ENCODE assay signal across 10 cellular contexts in the genomic region with DNA sequence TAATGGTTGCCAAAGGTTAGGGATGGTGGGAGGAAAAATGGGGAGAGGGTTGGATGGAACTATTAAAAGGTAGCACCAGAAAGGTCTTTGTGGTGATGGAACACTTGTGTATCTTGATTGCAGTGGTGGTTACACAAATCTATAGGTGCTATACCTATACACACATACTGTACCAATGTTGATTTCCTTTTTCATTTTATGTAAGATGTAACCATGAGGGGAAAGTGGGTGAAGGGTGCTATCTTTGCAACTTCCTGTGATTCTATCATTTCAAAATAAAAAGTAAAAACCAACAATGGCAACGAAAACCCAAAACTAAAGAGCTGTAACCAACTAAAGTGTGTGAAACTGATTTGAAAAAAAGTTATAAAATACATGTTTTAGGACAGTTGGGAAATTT. TPM values are rescaled to one million over a fixed set of nuclear protein-coding genes. Genes with fewer than 3 reads are reported as not detected.
DNase-seq lines count a peak whose midpoint lies in the region; ATAC-seq and TF ChIP-seq lines count a peak whose summit lies in the region.
"Had no signal": no experiment of that assay in that cellular context is flagged by ENCODE, and none has a peak within 500 bp of the region (broad histone marks: within the 10 kb centered on the region; RNA-seq: fewer than 3 reads in every experiment).

No MANE protein-coding gene starts in this region.

- no peak for TF ChIP-seq CTCF in CD4-positive, alpha-beta T cell (IDR thresholded peaks at IDR 0.05)
- TF ChIP-seq CTCF in HFFc6 (IDR thresholded peaks at IDR 0.05): no peak
- no peak for TF ChIP-seq CTCF in mesothelial cell of epicardium (IDR thresholded peaks at IDR 0.05; ENCODE audit: unreplicated experiment)
- no peak for TF ChIP-seq CTCF in coronary artery (IDR thresholded peaks at IDR 0.05)

- H3K4me3 ChIP-seq in coronary artery: no peak overlapping the region

- H3K27me3 ChIP-seq in CD4-positive, alpha-beta T cell (ENCODE audit: control insufficient read depth, insufficient read depth, low read length): no peaks in the 10 kb centered on the region
- H3K27me3 ChIP-seq: right atrium auricular region, upper lobe of right lung had no signal

- peak overlapping the region; percentile 75 for H3K4me3 Mint-ChIP-seq in CD4-positive, alpha-beta T cell
- H3K4me3 Mint-ChIP-seq in HFFc6 (peak overlapping the region; percentile 98), mesothelial cell of epicardium (peak overlapping the region; percentile 95)
- H3K4me3 Mint-ChIP-seq in activated T-helper 17 cell treated with anti-CD3 and anti-CD28 coated beads, Interleukin-2, amount 50 U/mL, for 72 hours: peak overlapping the region; percentile 65

- DNase-seq in CD4-positive, alpha-beta T cell: no peak
- DNase-seq in HFFc6: no peak
- DNase-seq in mesothelial cell of epicardium (ENCODE audit: low spot score in 2 of 2, unreplicated experiment in 2 of 2): no peak
- DNase-seq in inferior parietal cortex (ENCODE audit: extremely low spot score): no peak
- DNase-seq in AG20443 (ENCODE audit: low spot score): no peak
- DNase-seq in coronary artery (ENCODE audit: low spot score): no peak

- POLR2A ChIA-PET in CD4-positive, alpha-beta T cell (lab: Charles Lee): interaction anchor here (1.3 kb wide), 1 partner anchor 137 kb away, joined by 5 read pairs; no protein-coding TSS in a partner anchor

- H3K27ac Mint-ChIP-seq in CD4-positive, alpha-beta T cell: no peak overlapping the region
- H3K27ac Mint-ChIP-seq in HFFc6 (peak overlapping the region; percentile 88), mesothelial cell of epicardium (peak overlapping the region; percentile 97)
- no peak overlapping the region for H3K27ac Mint-ChIP-seq in activated T-helper 17 cell treated with anti-CD3 and anti-CD28 coated beads, Interleukin-2, amount 50 U/mL, for 72 hours

- H3K27ac ChIP-seq in CD4-positive, alpha-beta T cell (ENCODE audit: low read depth, low read length): no peak overlapping the region
- no peak overlapping the region for H3K27ac ChIP-seq in coronary artery
- H3K27ac ChIP-seq: upper lobe of right lung had no signal

- ATAC-seq in CD4-positive, alpha-beta T cell (ENCODE audit: poor library complexity): no peak
- ATAC-seq in activated T-helper 17 cell treated with anti-CD3 and anti-CD28 coated beads, Interleukin-2, amount 50 U/mL, for 72 hours (replicated peaks): no peak
- no peak for ATAC-seq in HG02588 (IDR thresholded peaks at IDR 0.05; ENCODE audit: unreplicated experiment)

- H3K9me3 ChIP-seq in CD4-positive, alpha-beta T cell (ENCODE audit: control insufficient read depth, low read length): peaks cover 38% of the 10 kb centered on the region

- H3K9me3 Mint-ChIP-seq in CD4-positive, alpha-beta T cell: peaks cover 7% of the 10 kb centered on the region
- H3K9me3 Mint-ChIP-seq in HFFc6 (peaks cover 13% of the 10 kb centered on the region), mesothelial cell of epicardium (peaks cover 17% of the 10 kb centered on the region)
- peaks cover 4% of the 10 kb centered on the region for H3K9me3 Mint-ChIP-seq in activated T-helper 17 cell treated with anti-CD3 and anti-CD28 coated beads, Interleukin-2, amount 50 U/mL, for 72 hours

- peaks cover 29% of the 10 kb centered on the region for H3K4me1 Mint-ChIP-seq in CD4-positive, alpha-beta T cell (ENCODE audit: low read depth)
- H3K4me1 Mint-ChIP-seq in HFFc6 (ENCODE audit: low read depth) (peaks cover 22% of the 10 kb centered on the region), mesothelial cell of epicardium (peaks cover 16% of the 10 kb centered on the region)
- H3K4me1 Mint-ChIP-seq in activated T-helper 17 cell treated with anti-CD3 and anti-CD28 coated beads, Interleukin-2, amount 50 U/mL, for 72 hours: no peaks in the 10 kb centered on the region

- no peaks in the 10 kb centered on the region for H3K27me3 Mint-ChIP-seq in CD4-positive, alpha-beta T cell
- 0 out of 2 replicates have a peak, but pooled peaks cover 2% of the 10 kb centered on the region for H3K27me3 Mint-ChIP-seq in HFFc6 (ENCODE audit: insufficient read depth)
- no peaks in the 10 kb centered on the region for H3K27me3 Mint-ChIP-seq in activated T-helper 17 cell treated with anti-CD3 and anti-CD28 coated beads, Interleukin-2, amount 50 U/mL, for 72 hours
- H3K27me3 Mint-ChIP-seq in mesothelial cell of epicardium (ENCODE audit: low read depth): no peaks in the 10 kb centered on the region

- intact Hi-C loops in CD4-positive, alpha-beta T cell (cut with DNase I, micrococcal nuclease): loop anchor here in 1 of 2 experiments (10.0 kb wide), 1 partner anchor 77 kb away; the partner anchor contains the start of gene ZNF501

- CTCF ChIA-PET in CD4-positive, alpha-beta T cell (lab: Charles Lee): no interaction called here

- H3K36me3 Mint-ChIP-seq in CD4-positive, alpha-beta T cell (ENCODE audit: low read depth): peaks cover 81% of the 10 kb centered on the region
- peaks cover 60% of the 10 kb centered on the region for H3K36me3 Mint-ChIP-seq in HFFc6 (ENCODE audit: low read depth)
- H3K36me3 Mint-ChIP-seq in activated T-helper 17 cell treated with anti-CD3 and anti-CD28 coated beads, Interleukin-2, amount 50 U/mL, for 72 hours (ENCODE audit: low read depth): peaks cover 25% of the 10 kb centered on the region
- H3K36me3 Mint-ChIP-seq in mesothelial cell of epicardium: peaks cover 42% of the 10 kb centered on the region

RNA-seq across cellular contexts. Expression of gene ZNF35, which starts 0.8 kb away (rescaled TPM):
- total RNA-seq in CD4-positive, alpha-beta T cell: under 1 TPM; 0.52 to 0.59 TPM
- 10 to 100 TPM in 3 of 6 experiments, 1 to 10 TPM in 3; 8.6 to 10.7 (median 10.0) TPM for total RNA-seq in HFFc6 (2021; fragmentation: NEBNext Ultra II Directional; extraction: Animal tissue kit (Norgen Biotek cat#: 25700))
- 1 to 10 TPM; 1.6 to 3.0 TPM for total RNA-seq in activated T-helper 17 cell treated with anti-CD3 and anti-CD28 coated beads, Interleukin-2, amount 50 U/mL, for 72 hours
- total RNA-seq in mesothelial cell of epicardium: 20.9 to 24.0 TPM (median 22.6 TPM) in 3 replicates

RNA-seq across cellular contexts. Expression of gene ZNF197, which starts 22.9 kb away (rescaled TPM):
- total RNA-seq in CD4-positive, alpha-beta T cell: 1 to 10 TPM; 3.2 to 3.5 TPM
- 10 to 100 TPM; 12.0 to 13.5 (median 12.2) TPM for total RNA-seq in HFFc6 (2021; fragmentation: NEBNext Ultra II Directional; extraction: Animal tissue kit (Norgen Biotek cat#: 25700))
- 1 to 10 TPM; 7.9 to 8.4 TPM for total RNA-seq in activated T-helper 17 cell treated with anti-CD3 and anti-CD28 coated beads, Interleukin-2, amount 50 U/mL, for 72 hours
- 32.4 to 33.3 TPM (median 32.6 TPM) in 3 replicates for total RNA-seq in mesothelial cell of epicardium

Comparison
In these comparisons a context has a peak if more than half of its experiments do, and no peak if none do; other contexts are left out.
1. H3K27ac Mint-ChIP-seq: peak in HFFc6 (single experiment) and mesothelial cell of epicardium (single experiment); none in CD4-positive, alpha-beta T cell (single experiment) and activated T-helper 17 cell treated with anti-CD3 and anti-CD28 coated beads, Interleukin-2, amount 50 U/mL, for 72 hours (single experiment).
2. Peak in every context shown above with its lines, with median percentiles within 50 percentile points of each other: H3K4me3 Mint-ChIP-seq.